In genomic region chr12:59321278-59321677, GRCh38 we compare ENCODE assay signal across 36 cellular contexts.
"Had no signal": no experiment of that assay in that cellular context is flagged by ENCODE, and none has a peak within 500 bp of the region (broad histone marks: within the 10 kb centered on the region; RNA-seq: fewer than 3 reads in every experiment).

No MANE protein-coding gene starts in this region.

- H3K27me3 Mint-ChIP-seq: activated CD4-positive, alpha-beta memory T cell treated with anti-CD3 and anti-CD28 coated beads for 36 hours; activated CD4-positive, alpha-beta T cell treated with anti-CD3 and anti-CD28 coated beads for 36 hours; activated CD4-positive, alpha-beta T cell treated with anti-CD3 and anti-CD28 coated beads, Interleukin-2, amount 10 ng/mL, durations not matched to agents 24 days and 14 days; activated CD8-positive, alpha-beta memory T cell treated with anti-CD3 and anti-CD28 coated beads, Interleukin-2, amount 10 ng/mL, durations not matched to agents 7 days and 5 days; activated naive CD4-positive, alpha-beta T cell treated with anti-CD3 and anti-CD28 coated beads, Interleukin-2, amount 50 U/mL, for 24 hours; activated naive CD8-positive, alpha-beta T cell treated with anti-CD3 and anti-CD28 coated beads for 36 hours; activated naive CD8-positive, alpha-beta T cell treated with anti-CD3 and anti-CD28 coated beads, Interleukin-2, amount 50 U/mL, for 24 hours; brain; central memory CD8-positive, alpha-beta T cell; T-helper 17 cell had no signal

- H3K4me3 Mint-ChIP-seq: activated CD4-positive, alpha-beta memory T cell treated with anti-CD3 and anti-CD28 coated beads for 36 hours; activated CD4-positive, alpha-beta T cell treated with anti-CD3 and anti-CD28 coated beads for 36 hours; activated CD4-positive, alpha-beta T cell treated with anti-CD3 and anti-CD28 coated beads, Interleukin-2, amount 10 ng/mL, durations not matched to agents 24 days and 14 days; activated CD8-positive, alpha-beta memory T cell treated with anti-CD3 and anti-CD28 coated beads, Interleukin-2, amount 10 ng/mL, durations not matched to agents 7 days and 5 days; activated CD8-positive, alpha-beta T cell treated with anti-CD3 and anti-CD28 coated beads, Interleukin-2, amount 10 ng/mL, durations not matched to agents 7 days and 5 days; activated naive CD4-positive, alpha-beta T cell treated with anti-CD3 and anti-CD28 coated beads for 36 hours; activated naive CD4-positive, alpha-beta T cell treated with anti-CD3 and anti-CD28 coated beads, Interleukin-2, amount 50 U/mL, for 24 hours; activated naive CD8-positive, alpha-beta T cell treated with anti-CD3 and anti-CD28 coated beads for 36 hours; activated naive CD8-positive, alpha-beta T cell treated with anti-CD3 and anti-CD28 coated beads, Interleukin-2, amount 50 U/mL, for 24 hours; activated T-helper 1 cell treated with anti-CD3 and anti-CD28 coated beads, Interleukin-12 subunit alpha, Interleukin-12 subunit beta, Interleukin-2, Interleukin-4 antibody, amounts not matched to agents 30 ng/mL and 10 ng/mL and 1 ng/mL, durations not matched to agents 14 hours and 24 hours and 36 hours; brain; central memory CD8-positive, alpha-beta T cell; T-helper 17 cell; T-helper 2 cell treated with Interferon-gamma antibody and Interleukin-4, amounts not matched to agents 5 μg/mL and 100 μg/mL, for 36 hours had no signal

- DNase-seq: activated CD4-positive, alpha-beta memory T cell treated with anti-CD3 and anti-CD28 coated beads for 36 hours; activated CD4-positive, alpha-beta T cell treated with anti-CD3 and anti-CD28 coated beads for 36 hours; activated CD4-positive, alpha-beta T cell treated with anti-CD3 and anti-CD28 coated beads, Interleukin-2, amount 10 ng/mL, durations not matched to agents 24 days and 14 days; activated CD4-positive, CD25-positive, alpha-beta regulatory T cell; activated CD4-positive, CD25-positive, alpha-beta regulatory T cell treated with anti-CD3 and anti-CD28 coated beads, Interleukin-2, amount 50 U/mL, for 72 hours; activated CD8-positive, alpha-beta memory T cell treated with anti-CD3 and anti-CD28 coated beads, Interleukin-2, amount 10 ng/mL, durations not matched to agents 7 days and 5 days; activated CD8-positive, alpha-beta memory T cell treated with anti-CD3 and anti-CD28 coated beads, Interleukin-2, amount 50 U/mL, for 4 hours; activated CD8-positive, alpha-beta T cell treated with anti-CD3 and anti-CD28 coated beads, Interleukin-2, amount 10 ng/mL, durations not matched to agents 7 days and 5 days; activated effector memory CD4-positive, alpha-beta T cell treated with anti-CD3 and anti-CD28 coated beads, Interleukin-2, amount 50 U/mL, for 16 hours; activated naive CD4-positive, alpha-beta T cell treated with anti-CD3 and anti-CD28 coated beads for 36 hours; activated naive CD8-positive, alpha-beta T cell treated with anti-CD3 and anti-CD28 coated beads for 36 hours; activated naive CD8-positive, alpha-beta T cell treated with anti-CD3 and anti-CD28 coated beads, Interleukin-2, amount 50 U/mL, for 24 hours; activated T-cell treated with anti-CD3 and anti-CD28 coated beads, Interleukin-2, amount 50 U/mL, for 1 hour; activated T-cell treated with anti-CD3 and anti-CD28 coated beads, Interleukin-2, amount 50 U/mL, for 48 hours; adrenal gland; amygdala; cortex of kidney; dermis blood vessel endothelial cell; effector CD8-positive, alpha-beta T cell; esophagus squamous epithelium; foreskin melanocyte; head of caudate nucleus; T-helper 1 cell; T-helper 17 cell; T1000; WERI-Rb-1 had no signal

- H3K36me3 ChIP-seq: adrenal gland, ascending aorta, breast epithelium, cardiac muscle cell, esophagus squamous epithelium, WERI-Rb-1 had no signal

- H3K27me3 ChIP-seq: adrenal gland, ascending aorta, breast epithelium, cardiac muscle cell, esophagus squamous epithelium had no signal

- H3K27ac ChIP-seq: adrenal gland, ascending aorta, breast epithelium, cardiac muscle cell, epithelial cell of prostate, esophagus squamous epithelium, WERI-Rb-1 had no signal

- H3K27ac Mint-ChIP-seq: activated CD4-positive, alpha-beta memory T cell treated with anti-CD3 and anti-CD28 coated beads for 36 hours; activated CD4-positive, alpha-beta T cell treated with anti-CD3 and anti-CD28 coated beads for 36 hours; activated CD4-positive, alpha-beta T cell treated with anti-CD3 and anti-CD28 coated beads, Interleukin-2, amount 10 ng/mL, durations not matched to agents 24 days and 14 days; activated CD8-positive, alpha-beta memory T cell treated with anti-CD3 and anti-CD28 coated beads, Interleukin-2, amount 10 ng/mL, durations not matched to agents 7 days and 5 days; activated CD8-positive, alpha-beta T cell treated with anti-CD3 and anti-CD28 coated beads, Interleukin-2, amount 10 ng/mL, durations not matched to agents 7 days and 5 days; activated naive CD4-positive, alpha-beta T cell treated with anti-CD3 and anti-CD28 coated beads for 36 hours; activated naive CD4-positive, alpha-beta T cell treated with anti-CD3 and anti-CD28 coated beads, Interleukin-2, amount 50 U/mL, for 24 hours; activated naive CD8-positive, alpha-beta T cell treated with anti-CD3 and anti-CD28 coated beads for 36 hours; activated naive CD8-positive, alpha-beta T cell treated with anti-CD3 and anti-CD28 coated beads, Interleukin-2, amount 50 U/mL, for 24 hours; activated T-helper 1 cell treated with anti-CD3 and anti-CD28 coated beads, Interleukin-12 subunit alpha, Interleukin-12 subunit beta, Interleukin-2, Interleukin-4 antibody, amounts not matched to agents 30 ng/mL and 10 ng/mL and 1 ng/mL, durations not matched to agents 14 hours and 24 hours and 36 hours; activated T-helper 2 cell treated with anti-CD3 and anti-CD28 coated beads, Interferon-gamma antibody, Interleukin-2, Interleukin-4, amounts not matched to agents 10 μg/mL and 5 μg/mL and 100 μg/mL, durations not matched to agents 14 hours and 24 hours and 36 hours; brain; T-helper 17 cell; T-helper 2 cell treated with Interferon-gamma antibody and Interleukin-4, amounts not matched to agents 5 μg/mL and 100 μg/mL, for 36 hours had no signal

- H3K9me3 Mint-ChIP-seq: activated CD4-positive, alpha-beta memory T cell treated with anti-CD3 and anti-CD28 coated beads for 36 hours; activated CD4-positive, alpha-beta T cell treated with anti-CD3 and anti-CD28 coated beads, Interleukin-2, amount 10 ng/mL, durations not matched to agents 24 days and 14 days; activated naive CD4-positive, alpha-beta T cell treated with anti-CD3 and anti-CD28 coated beads for 36 hours; activated naive CD4-positive, alpha-beta T cell treated with anti-CD3 and anti-CD28 coated beads, Interleukin-2, amount 50 U/mL, for 24 hours; activated naive CD8-positive, alpha-beta T cell treated with anti-CD3 and anti-CD28 coated beads for 36 hours; activated T-helper 1 cell treated with anti-CD3 and anti-CD28 coated beads, Interleukin-12 subunit alpha, Interleukin-12 subunit beta, Interleukin-2, Interleukin-4 antibody, amounts not matched to agents 30 ng/mL and 10 ng/mL and 1 ng/mL, durations not matched to agents 14 hours and 24 hours and 36 hours; activated T-helper 2 cell treated with anti-CD3 and anti-CD28 coated beads, Interferon-gamma antibody, Interleukin-2, Interleukin-4, amounts not matched to agents 10 μg/mL and 5 μg/mL and 100 μg/mL, durations not matched to agents 14 hours and 24 hours and 36 hours; central memory CD8-positive, alpha-beta T cell; T-helper 2 cell treated with Interferon-gamma antibody and Interleukin-4, amounts not matched to agents 5 μg/mL and 100 μg/mL, for 36 hours had no signal

- ATAC-seq: activated CD4-positive, alpha-beta T cell treated with anti-CD3 and anti-CD28 coated beads for 36 hours; activated CD8-positive, alpha-beta memory T cell treated with anti-CD3 and anti-CD28 coated beads, Interleukin-2, amount 10 ng/mL, durations not matched to agents 7 days and 5 days; activated CD8-positive, alpha-beta T cell treated with anti-CD3 and anti-CD28 coated beads, Interleukin-2, amount 10 ng/mL, durations not matched to agents 7 days and 5 days; activated naive CD8-positive, alpha-beta T cell treated with anti-CD3 and anti-CD28 coated beads, Interleukin-2, amount 50 U/mL, for 24 hours; T-helper 17 cell had no signal

- H3K4me3 ChIP-seq: adrenal gland, ascending aorta, breast epithelium, cardiac muscle cell, esophagus squamous epithelium had no signal

- H3K36me3 Mint-ChIP-seq: activated CD4-positive, alpha-beta memory T cell treated with anti-CD3 and anti-CD28 coated beads for 36 hours; activated CD8-positive, alpha-beta memory T cell treated with anti-CD3 and anti-CD28 coated beads, Interleukin-2, amount 10 ng/mL, durations not matched to agents 7 days and 5 days; activated naive CD4-positive, alpha-beta T cell treated with anti-CD3 and anti-CD28 coated beads, Interleukin-2, amount 50 U/mL, for 24 hours; activated naive CD8-positive, alpha-beta T cell treated with anti-CD3 and anti-CD28 coated beads for 36 hours; brain had no signal

- H3K4me1 ChIP-seq: adrenal gland, ascending aorta, breast epithelium, esophagus squamous epithelium had no signal

- H3K9me3 ChIP-seq: adrenal gland, ascending aorta, breast epithelium, esophagus squamous epithelium had no signal

- H3K4me1 Mint-ChIP-seq: activated CD4-positive, alpha-beta T cell treated with anti-CD3 and anti-CD28 coated beads for 36 hours; activated CD4-positive, alpha-beta T cell treated with anti-CD3 and anti-CD28 coated beads, Interleukin-2, amount 10 ng/mL, durations not matched to agents 24 days and 14 days; activated CD8-positive, alpha-beta memory T cell treated with anti-CD3 and anti-CD28 coated beads, Interleukin-2, amount 10 ng/mL, durations not matched to agents 7 days and 5 days; activated naive CD4-positive, alpha-beta T cell treated with anti-CD3 and anti-CD28 coated beads, Interleukin-2, amount 50 U/mL, for 24 hours; activated naive CD8-positive, alpha-beta T cell treated with anti-CD3 and anti-CD28 coated beads for 36 hours; activated naive CD8-positive, alpha-beta T cell treated with anti-CD3 and anti-CD28 coated beads, Interleukin-2, amount 50 U/mL, for 24 hours; brain; central memory CD8-positive, alpha-beta T cell; T-helper 17 cell had no signal
